13 cellular contexts compared by ENCODE assay signal in the genomic region with DNA sequence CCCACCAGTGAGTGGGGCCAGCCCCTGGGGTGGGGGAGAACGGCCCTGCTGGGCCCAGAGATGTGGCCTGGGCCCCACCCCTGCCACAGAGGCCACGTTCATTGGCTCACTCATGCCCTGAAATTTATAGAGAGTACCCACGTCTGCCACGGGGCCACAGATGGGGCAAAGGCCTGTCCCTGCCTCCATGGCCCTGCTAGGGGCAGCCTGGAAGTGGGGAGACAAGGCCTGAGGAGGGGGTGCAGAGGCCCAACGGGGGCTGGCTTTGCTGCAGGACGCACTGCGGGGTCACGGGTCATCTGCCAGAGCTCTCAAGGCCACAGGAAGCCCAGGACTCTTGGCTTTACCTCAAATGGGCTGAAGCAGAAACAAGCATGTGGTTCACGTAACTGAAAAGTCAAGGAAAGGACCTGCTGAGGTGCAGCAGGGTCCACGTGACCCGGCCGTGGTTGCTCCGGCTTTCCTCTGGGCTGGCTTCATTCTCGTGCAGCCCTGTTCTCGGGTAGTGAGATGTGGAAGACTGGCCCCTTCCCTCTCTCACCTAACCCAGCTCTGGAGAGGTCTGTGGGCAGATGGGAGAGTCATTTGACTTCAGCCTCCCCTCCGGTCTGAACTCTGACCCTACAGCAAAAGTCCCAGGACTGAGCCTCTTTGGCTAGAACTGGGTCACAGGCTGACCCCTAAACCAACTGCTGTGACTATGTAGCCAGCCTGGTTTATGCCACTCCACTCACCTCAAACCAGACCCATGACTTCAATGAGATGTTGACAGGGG. TPM values are rescaled to one million over a fixed set of nuclear protein-coding genes. Genes with fewer than 3 reads are reported as not detected.
DNase-seq lines count a peak whose midpoint lies in the region; ATAC-seq, FAIRE-seq and TF ChIP-seq lines count a peak whose summit lies in the region.
"Had no signal": no experiment of that assay in that cellular context is flagged by ENCODE, and none has a peak within 500 bp of the region (broad histone marks: within the 10 kb centered on the region; RNA-seq: fewer than 3 reads in every experiment).

No MANE protein-coding gene starts in this region.

- TF ChIP-seq CTCF in HepG2 (CRISPR knock-in tag; IDR thresholded peaks at IDR 0.05) (no peak), right lobe of liver (IDR thresholded peaks at IDR 0.05) (no peak), ascending aorta (IDR thresholded peaks at IDR 0.05) (no peak)

- POLR2A ChIA-PET in HepG2 (lab: Yijun Ruan, JAX) = interaction anchor here (0.6 kb wide), 1 partner anchor 62 kb away, joined by 4 read pairs; no protein-coding TSS in a partner anchor

- 6% methylated on average over 16 of the region's 16 CpGs for WGBS in HepG2 (ENCODE audit: low lambda C conversion rate)
- WGBS in right lobe of liver (ENCODE audit: insufficient coverage, low coverage, low lambda C conversion rate, missing lambda C conversion rate) = 28% methylated on average over 5 of the region's 16 CpGs

- no peak for TF ChIP-seq EP300 in HepG2 (IDR thresholded peaks at IDR 0.05; ENCODE audit: low read depth in 2 of 2, low read length in 2 of 2)
- TF ChIP-seq EP300 in HepG2 (CRISPR knock-in tag; IDR thresholded peaks at IDR 0.05; ENCODE audit: borderline replicate concordance) = no peak

- H4K20me1 ChIP-seq in HepG2 (ENCODE audit: insufficient read depth, low read length) = peaks cover 32% of the 10 kb centered on the region

- H3K9me3 ChIP-seq in HepG2 (ENCODE audit: low read length) (no peaks in the 10 kb centered on the region), right lobe of liver (no peaks in the 10 kb centered on the region), ascending aorta (no peaks in the 10 kb centered on the region), muscle layer of duodenum (ENCODE audit: control insufficient read depth in 1 of 2, low read length in 2 of 2) (no peaks in the 10 kb centered on the region)

- CTCF ChIA-PET in HepG2 (lab: Yijun Ruan, JAX; ENCODE audit: low intra/inter-chr PET ratio, low total read pairs) = no interaction called here

- peak overlapping the region; percentile 90 for H3K4me2 ChIP-seq in HepG2 (ENCODE audit: low read depth, low read length)

- H3K9ac ChIP-seq in HepG2 (ENCODE audit: insufficient read depth, low read depth, low read length) = peak overlapping the region; percentile 45

- H3K27me3 ChIP-seq in HepG2 (ENCODE audit: control insufficient read depth in 1 of 2, insufficient read depth in 2 of 2, low read length in 2 of 2) (peaks cover 5 to 18% of the 10 kb centered on the region in 2 experiments; a peak in 3 of 5 replicates), right lobe of liver (no peaks in the 10 kb centered on the region), ascending aorta (no peaks in the 10 kb centered on the region), muscle layer of duodenum (ENCODE audit: low read depth, low read length) (no peaks in the 10 kb centered on the region)

- DNase-seq in HepG2 (ENCODE audit: low spot score) = peak; percentile 28
- DNase-seq in right lobe of liver = no peak
- DNase-seq in ascending aorta (ENCODE audit: low spot score in 2 of 2) = no peak
- DNase-seq in NCI-H2196 (lab: John Stamatoyannopoulos, UW; ENCODE audit: unreplicated experiment) = no peak

- no TSS peak for BruUV-seq in HepG2 (replicated peaks; lab: Mats Ljungman, UMichigan)

- no peak for TF ChIP-seq RAD21 in HepG2 (CRISPR knock-in tag; IDR thresholded peaks at IDR 0.05)

- H3K36me3 ChIP-seq in HepG2 (replicated peaks in 1 of 2; ENCODE audit: control insufficient read depth in 1 of 2, insufficient read depth in 2 of 2, low read length in 2 of 2) = peaks cover 3 to 16% of the 10 kb centered on the region in 2 experiments; a peak in 4 of 5 replicates
- no peaks in the 10 kb centered on the region for H3K36me3 ChIP-seq in right lobe of liver
- peaks cover 0 to under 1% of the 10 kb centered on the region in 2 donors for H3K36me3 ChIP-seq in ascending aorta
- peaks cover 0 to 5% of the 10 kb centered on the region in 2 donors for H3K36me3 ChIP-seq in muscle layer of duodenum (ENCODE audit: control insufficient read depth in 1 of 2, insufficient read depth in 2 of 2, low read length in 2 of 2)

- peaks cover 33% of the 10 kb centered on the region for H3K79me2 ChIP-seq in HepG2 (ENCODE audit: insufficient read depth, low read length)

- peak in 1 of 2 experiments; percentile 27; a peak in 1 of 4 replicates for TF ChIP-seq POLR2A in HepG2 (IDR thresholded peaks at IDR 0.05; ENCODE audit: insufficient read depth in 1 of 2, low read depth in 2 of 2, low read length in 2 of 2)
- TF ChIP-seq POLR2A in right lobe of liver (IDR thresholded peaks at IDR 0.05) = no peak

- in situ Hi-C loops in HepG2 (cut with HindIII; ENCODE audit: extremely low pct_ligation_motif_present, low pct_unique_long_range_greater_than_20kb) = no loop called here

- ATAC-seq in HepG2 (peak; percentile 12), right lobe of liver (no peak), HG03097 (IDR thresholded peaks at IDR 0.05; ENCODE audit: low FRiP score, unreplicated experiment) (no peak), GM19324 (IDR thresholded peaks at IDR 0.05; ENCODE audit: low FRiP score, unreplicated experiment) (no peak), HG02678 (IDR thresholded peaks at IDR 0.05; ENCODE audit: unreplicated experiment) (no peak)

- peaks cover 36% of the 10 kb centered on the region for H3K4me1 ChIP-seq in HepG2 (ENCODE audit: insufficient read depth, low read length)
- H3K4me1 ChIP-seq in right lobe of liver = peaks cover 0 to 15% (median 3%) of the 10 kb centered on the region in 4 donors
- H3K4me1 ChIP-seq in ascending aorta = peaks cover 2 to 7% of the 10 kb centered on the region in 2 donors
- H3K4me1 ChIP-seq in muscle layer of duodenum (ENCODE audit: control insufficient read depth in 1 of 2, insufficient read depth in 2 of 2, low read length in 2 of 2) = peaks cover 2 to 13% of the 10 kb centered on the region in 2 donors

- intact Hi-C loops in HepG2 (cut with micrococcal nuclease; ENCODE audit: unreplicated experiment) (loop anchor here (5.0 kb wide), 1 partner anchor 140 kb away; no protein-coding TSS in a partner anchor), right lobe of liver (cut with DNase I) (no loop called here), ascending aorta (cut with DNase I) (loop anchor here (5.0 to 10.0 kb wide), 3 partner anchors 170 to 698 kb away; a partner anchor contains a TSS)

- H2AFZ ChIP-seq in HepG2 (ENCODE audit: low read length) = no peak overlapping the region

- H3K4me3 ChIP-seq in HepG2 (replicated peaks in 1 of 3; ENCODE audit: insufficient read depth in 1 of 3, low read depth in 2 of 3, low read length in 3 of 3) = peak overlapping the region; percentile 51 to 72 (median 63)
- peak overlapping the region in 1 of 3 donors; percentile 40 for H3K4me3 ChIP-seq in right lobe of liver
- H3K4me3 ChIP-seq in ascending aorta = peak overlapping the region; percentile 34 to 67
- peak overlapping the region; percentile 28 to 73 for H3K4me3 ChIP-seq in muscle layer of duodenum (ENCODE audit: low read depth in 1 of 2, low read length in 2 of 2)

- H3K27ac ChIP-seq in HepG2 (ENCODE audit: extremely low read length, insufficient read depth, low read length) = peak overlapping the region; percentile 1
- H3K27ac ChIP-seq in right lobe of liver = no peak overlapping the region
- no peak overlapping the region for H3K27ac ChIP-seq in ascending aorta
- no peak overlapping the region for H3K27ac ChIP-seq in muscle layer of duodenum (ENCODE audit: low read length)

- FAIRE-seq in HepG2 (lab: Jason Lieb, UNC) = peak; percentile 15

RNA-seq across cellular contexts. Expression of a gene that starts 1.1 kb away (rescaled TPM):
- total RNA-seq in HepG2 (2016; rRNA removed; fragmentation: Illumina TruSeq; extraction: Trizol) = 37.4 and 41.5 TPM in 2 replicates
- total RNA-seq in HepG2 (2016; cell fraction: cytosol; rRNA removed; fragmentation: Illumina TruSeq; extraction: Trizol; ENCODE audit: low read depth) = 19.3 and 19.7 TPM in 2 replicates
- 37.3 and 39.8 TPM in 2 replicates for total RNA-seq in HepG2 (2016; cell fraction: insoluble cytoplasmic fraction; rRNA removed; fragmentation: Illumina TruSeq; extraction: Trizol)
- total RNA-seq in HepG2 (2016; cell fraction: membrane; rRNA removed; fragmentation: Illumina TruSeq; extraction: Trizol) = 18.5 and 19.9 TPM in 2 replicates
- 31.6 and 31.7 TPM in 2 replicates for total RNA-seq in HepG2 (2016; cell fraction: nucleus; rRNA removed; fragmentation: Illumina TruSeq; extraction: Trizol)
- 18.5 and 20.5 TPM in 2 replicates for polyA plus RNA-seq in HepG2 (2011; rRNA removed)
- 11.8 and 12.2 TPM in 2 replicates for polyA plus RNA-seq in HepG2 (2011; cell fraction: cytosol; rRNA removed)
- polyA plus RNA-seq in HepG2 (2011; cell fraction: nucleus; rRNA removed) = 64.3 and 72.2 TPM in 2 replicates
- 29.8 and 30.8 TPM in 2 replicates for polyA plus RNA-seq in HepG2 (2012)
- 3.5 and 4.8 TPM in 2 replicates for polyA plus RNA-seq in HepG2 (2016; cell fraction: cytosol; fragmentation: Illumina TruSeq; extraction: Trizol; ENCODE audit: low read depth)
- 31.7 and 35.2 TPM in 2 replicates for polyA plus RNA-seq in HepG2 (2016; cell fraction: insoluble cytoplasmic fraction; fragmentation: Illumina TruSeq; extraction: Trizol; ENCODE audit: low read depth)
- polyA plus RNA-seq in HepG2 (2016; cell fraction: membrane; fragmentation: Illumina TruSeq; extraction: Trizol; ENCODE audit: low read depth) = 9.5 and 9.7 TPM in 2 replicates
- polyA plus RNA-seq in HepG2 (2016; cell fraction: nucleus; fragmentation: Illumina TruSeq; extraction: Trizol; ENCODE audit: insufficient read depth, low read depth) = 69.1 and 71.6 TPM in 2 replicates
- 28.3 and 39.1 TPM in 2 replicates for polyA minus RNA-seq in HepG2 (2011; rRNA and poly(A)+ RNA removed; ENCODE audit: low replicate concordance)
- polyA minus RNA-seq in HepG2 (2011; cell fraction: cytosol; rRNA and poly(A)+ RNA removed) = 11.3 and 14.2 TPM in 2 replicates
- 62.2 and 69.3 TPM in 2 replicates for polyA minus RNA-seq in HepG2 (2011; cell fraction: nucleus; rRNA and poly(A)+ RNA removed)
- 10 to 100 TPM; 15.6 to 27.8 (median 21.2) TPM for total RNA-seq in right lobe of liver
- 25.0 TPM for total RNA-seq in ascending aorta

RNA-seq across cellular contexts. Expression of a gene that starts 17.1 kb away (rescaled TPM):
- total RNA-seq in HepG2 (2016; rRNA removed; fragmentation: Illumina TruSeq; extraction: Trizol) (0.10 and 0.18 TPM in 2 replicates), right lobe of liver (not detected), ascending aorta (0.21 TPM)
- total RNA-seq in HepG2 (2016; cell fraction: cytosol; rRNA removed; fragmentation: Illumina TruSeq; extraction: Trizol; ENCODE audit: low read depth) = 0.10 TPM in 1 of 2 replicates, not detected in the other
- total RNA-seq in HepG2 (2016; cell fraction: insoluble cytoplasmic fraction; rRNA removed; fragmentation: Illumina TruSeq; extraction: Trizol) = 0.06 TPM in 1 of 2 replicates, not detected in the other
- total RNA-seq in HepG2 (2016; cell fraction: membrane; rRNA removed; fragmentation: Illumina TruSeq; extraction: Trizol) = 0.12 and 0.14 TPM in 2 replicates
- total RNA-seq in HepG2 (2016; cell fraction: nucleus; rRNA removed; fragmentation: Illumina TruSeq; extraction: Trizol) = not detected in 2 replicates
- polyA plus RNA-seq in HepG2 (2011; rRNA removed) = not detected in 2 replicates
- not detected in 2 replicates for polyA plus RNA-seq in HepG2 (2011; cell fraction: cytosol; rRNA removed)
- polyA plus RNA-seq in HepG2 (2011; cell fraction: nucleus; rRNA removed) = not detected in 2 replicates
- polyA plus RNA-seq in HepG2 (2012) = 0.08 TPM in 1 of 2 replicates, not detected in the other
- 0.08 TPM in 1 of 2 replicates, not detected in the other for polyA plus RNA-seq in HepG2 (2016; cell fraction: cytosol; fragmentation: Illumina TruSeq; extraction: Trizol; ENCODE audit: low read depth)
- polyA plus RNA-seq in HepG2 (2016; cell fraction: insoluble cytoplasmic fraction; fragmentation: Illumina TruSeq; extraction: Trizol; ENCODE audit: low read depth) = 0.34 TPM in 1 of 2 replicates, not detected in the other
- 0.17 TPM in 2 replicates for polyA plus RNA-seq in HepG2 (2016; cell fraction: membrane; fragmentation: Illumina TruSeq; extraction: Trizol; ENCODE audit: low read depth)
- not detected in 2 replicates for polyA plus RNA-seq in HepG2 (2016; cell fraction: nucleus; fragmentation: Illumina TruSeq; extraction: Trizol; ENCODE audit: insufficient read depth, low read depth)
- not detected in 2 replicates for polyA minus RNA-seq in HepG2 (2011; rRNA and poly(A)+ RNA removed; ENCODE audit: low replicate concordance)
- not detected in 2 replicates for polyA minus RNA-seq in HepG2 (2011; cell fraction: cytosol; rRNA and poly(A)+ RNA removed)
- not detected in 2 replicates for polyA minus RNA-seq in HepG2 (2011; cell fraction: nucleus; rRNA and poly(A)+ RNA removed)
- total RNA-seq: epithelial cell of proximal tubule; HT-29; left lobe of liver; subcutaneous adipose tissue; T-helper 1 cell treated with Interleukin-12 subunit alpha and Interleukin-12 subunit beta and Interleukin-4 antibody, amounts not matched to agents 30 ng/mL and 1 ng/mL, for 36 hours had no signal

RNA-seq across cellular contexts. Expression of a gene that starts 54.4 kb away (rescaled TPM):
- total RNA-seq in HepG2 (2016; rRNA removed; fragmentation: Illumina TruSeq; extraction: Trizol) (31.3 and 37.8 TPM in 2 replicates), right lobe of liver (10 to 100 TPM; 27.0 to 45.6 (median 31.8) TPM), ascending aorta (14.5 TPM)
- 14.9 and 15.3 TPM in 2 replicates for total RNA-seq in HepG2 (2016; cell fraction: cytosol; rRNA removed; fragmentation: Illumina TruSeq; extraction: Trizol; ENCODE audit: low read depth)
- total RNA-seq in HepG2 (2016; cell fraction: insoluble cytoplasmic fraction; rRNA removed; fragmentation: Illumina TruSeq; extraction: Trizol) = 30.0 and 35.2 TPM in 2 replicates
- total RNA-seq in HepG2 (2016; cell fraction: membrane; rRNA removed; fragmentation: Illumina TruSeq; extraction: Trizol) = 20.4 and 23.8 TPM in 2 replicates
- total RNA-seq in HepG2 (2016; cell fraction: nucleus; rRNA removed; fragmentation: Illumina TruSeq; extraction: Trizol) = 23.8 and 28.4 TPM in 2 replicates
- polyA plus RNA-seq in HepG2 (2011; rRNA removed) = 20.4 and 22.5 TPM in 2 replicates
- 19.5 and 23.4 TPM in 2 replicates for polyA plus RNA-seq in HepG2 (2011; cell fraction: cytosol; rRNA removed)
- 31.1 and 31.2 TPM in 2 replicates for polyA plus RNA-seq in HepG2 (2011; cell fraction: nucleus; rRNA removed)
- 21.4 and 26.9 TPM in 2 replicates for polyA plus RNA-seq in HepG2 (2012)
- 13.5 and 13.6 TPM in 2 replicates for polyA plus RNA-seq in HepG2 (2016; cell fraction: cytosol; fragmentation: Illumina TruSeq; extraction: Trizol; ENCODE audit: low read depth)
- 33.7 and 36.3 TPM in 2 replicates for polyA plus RNA-seq in HepG2 (2016; cell fraction: insoluble cytoplasmic fraction; fragmentation: Illumina TruSeq; extraction: Trizol; ENCODE audit: low read depth)
- polyA plus RNA-seq in HepG2 (2016; cell fraction: membrane; fragmentation: Illumina TruSeq; extraction: Trizol; ENCODE audit: low read depth) = 18.0 and 19.8 TPM in 2 replicates
- polyA plus RNA-seq in HepG2 (2016; cell fraction: nucleus; fragmentation: Illumina TruSeq; extraction: Trizol; ENCODE audit: insufficient read depth, low read depth) = 87.6 and 92.7 TPM in 2 replicates
- polyA minus RNA-seq in HepG2 (2011; rRNA and poly(A)+ RNA removed; ENCODE audit: low replicate concordance) = 27.2 and 36.2 TPM in 2 replicates
- 13.0 and 15.4 TPM in 2 replicates for polyA minus RNA-seq in HepG2 (2011; cell fraction: cytosol; rRNA and poly(A)+ RNA removed)
- polyA minus RNA-seq in HepG2 (2011; cell fraction: nucleus; rRNA and poly(A)+ RNA removed) = 16.7 and 20.9 TPM in 2 replicates

Comparison
In these comparisons a context has a peak if more than half of its experiments do, and no peak if none do; other contexts are left out.
1. intact Hi-C loops: an anchor here in HepG2 (5.0 kb wide) and ascending aorta (5.0 to 10.0 kb wide); none called in right lobe of liver.